In genomic region chr3:100613721-100614390, GRCh38 we compare ENCODE assay signal across 18 cellular contexts. TPM values are rescaled to one million over a fixed set of nuclear protein-coding genes. Genes with fewer than 3 reads are reported as not detected.
A peak's percentile ranks its signal among the peaks of the same experiment; 100 is the strongest.
DNase-seq lines count a peak whose midpoint lies in the region; ATAC-seq and TF ChIP-seq lines count a peak whose summit lies in the region.
"Had no signal": no experiment of that assay in that cellular context is flagged by ENCODE, and none has a peak within 500 bp of the region (broad histone marks: within the 10 kb centered on the region; RNA-seq: fewer than 3 reads in every experiment).

No MANE protein-coding gene starts in this region.

- H3K27ac ChIP-seq in right atrium auricular region: no peak overlapping the region
- H3K27ac ChIP-seq: BLaER1 treated with 17β-estradiol and CSF1 and Interleukin-3, amounts not matched to agents 10 nM and 100 nM; left lung had no signal

- H3K4me3 ChIP-seq in mucosa of descending colon (no peak overlapping the region), right atrium auricular region (no peak overlapping the region)
- H3K4me3 ChIP-seq: BLaER1 treated with 17β-estradiol and CSF1 and Interleukin-3, amounts not matched to agents 10 nM and 100 nM; left lung had no signal

- H3K4me3 Mint-ChIP-seq in mesothelial cell of epicardium: no peak overlapping the region
- H3K4me3 Mint-ChIP-seq: natural killer cell treated with Interleukin-12 subunit alpha and Interleukin-12 subunit beta and Interleukin-15 and Interleukin-18, amount 100 ng/mL, for 72 hours had no signal

- H3K36me3 Mint-ChIP-seq in mesothelial cell of epicardium: no peaks in the 10 kb centered on the region

- H3K4me1 ChIP-seq in mucosa of descending colon (ENCODE audit: low read depth) (peaks cover 10% of the 10 kb centered on the region), right atrium auricular region (no peaks in the 10 kb centered on the region)
- H3K4me1 ChIP-seq: left lung had no signal

- ATAC-seq in GM18511 (IDR thresholded peaks at IDR 0.05; ENCODE audit: unreplicated experiment) (peak; percentile 77), HG02588 (IDR thresholded peaks at IDR 0.05; ENCODE audit: unreplicated experiment) (peak; percentile 59), HG03558 (IDR thresholded peaks at IDR 0.05; ENCODE audit: extremely low read depth, unreplicated experiment) (peak; percentile 42), mucosa of descending colon (peak; percentile 86)
- ATAC-seq: left lung; natural killer cell treated with Interleukin-12 subunit alpha and Interleukin-12 subunit beta and Interleukin-15 and Interleukin-18, amount 100 ng/mL, for 72 hours; right cardiac atrium had no signal

- DNase-seq in mucosa of descending colon (no peak), right atrium auricular region (ENCODE audit: low spot score) (no peak), mesothelial cell of epicardium (ENCODE audit: low spot score in 2 of 2, unreplicated experiment in 2 of 2) (no peak), GM19240 (ENCODE audit: insufficient read length, low spot score) (no peak), NCI-H2081 treated with DMSO at 0.1 percent for 48 hours (lab: John Stamatoyannopoulos, UW) (no peak)
- DNase-seq: DND-41; left lung; MM.1S; NCI-H2171; right cardiac atrium; stimulated activated CD4-positive, alpha-beta T cell treated with anti-CD3 and anti-CD28 coated beads, Interleukin-2, amount 100 ng/mL, for 48 hours had no signal

- H3K27me3 ChIP-seq in right atrium auricular region: no peaks in the 10 kb centered on the region
- H3K27me3 ChIP-seq: BLaER1 treated with 17β-estradiol and CSF1 and Interleukin-3, amounts not matched to agents 10 nM and 100 nM; left lung had no signal

- H3K9me3 ChIP-seq in mucosa of descending colon: no peaks in the 10 kb centered on the region
- no peaks in the 10 kb centered on the region for H3K9me3 ChIP-seq in right atrium auricular region
- H3K9me3 ChIP-seq: BLaER1 treated with 17β-estradiol and CSF1 and Interleukin-3, amounts not matched to agents 10 nM and 100 nM; left lung had no signal

- TF ChIP-seq CTCF in mucosa of descending colon (IDR thresholded peaks at IDR 0.05) (no peak), right atrium auricular region (IDR thresholded peaks at IDR 0.05) (no peak), mesothelial cell of epicardium (IDR thresholded peaks at IDR 0.05; ENCODE audit: unreplicated experiment) (no peak)

- H3K27ac Mint-ChIP-seq in mesothelial cell of epicardium: no peak overlapping the region
- H3K27ac Mint-ChIP-seq: natural killer cell treated with Interleukin-12 subunit alpha and Interleukin-12 subunit beta and Interleukin-15 and Interleukin-18, amount 100 ng/mL, for 72 hours had no signal

- intact Hi-C loops in mucosa of descending colon (cut with DNase I, micrococcal nuclease): no loop called here

- H3K36me3 ChIP-seq in mucosa of descending colon (ENCODE audit: low read depth): no peaks in the 10 kb centered on the region
- no peaks in the 10 kb centered on the region for H3K36me3 ChIP-seq in right atrium auricular region
- H3K36me3 ChIP-seq: BLaER1 treated with 17β-estradiol and CSF1 and Interleukin-3, amounts not matched to agents 10 nM and 100 nM; left lung had no signal

- H3K9me3 Mint-ChIP-seq in mesothelial cell of epicardium: peaks cover 3% of the 10 kb centered on the region
- H3K9me3 Mint-ChIP-seq: natural killer cell treated with Interleukin-12 subunit alpha and Interleukin-12 subunit beta and Interleukin-15 and Interleukin-18, amount 100 ng/mL, for 72 hours had no signal

- no peaks in the 10 kb centered on the region for H3K4me1 Mint-ChIP-seq in mesothelial cell of epicardium

- H3K27me3 Mint-ChIP-seq in mesothelial cell of epicardium (ENCODE audit: low read depth): peaks cover 26% of the 10 kb centered on the region

RNA-seq across cellular contexts. Expression of gene ADGRG7, which starts 4.5 kb away (rescaled TPM):
- total RNA-seq in mucosa of descending colon (10 to 100 TPM in 2 of 3 donors, 1 to 10 TPM in 1; 9.7 to 21.7 (median 13.9) TPM), right atrium auricular region (not detected), mesothelial cell of epicardium (not detected in 3 replicates)
- total RNA-seq: activated CD8-positive, alpha-beta memory T cell treated with anti-CD3 and anti-CD28 coated beads for 36 hours; left lung; natural killer cell treated with Interleukin-12 subunit alpha and Interleukin-12 subunit beta and Interleukin-15 and Interleukin-18, amount 100 ng/mL, for 72 hours; right cardiac atrium; SK-MEL-5 had no signal

Comparison
In these comparisons a context has a peak if more than half of its experiments do, and no peak if none do; other contexts are left out.
1. RNA of gene ADGRG7, which starts 4.5 kb away (total RNA-seq): 9.7 to 21.7 TPM in mucosa of descending colon; not detected in mesothelial cell of epicardium and not detected in right atrium auricular region; every median in the first group is over 10 times any median in the second.
2. Peak in every context shown above with its lines, with median percentiles within 50 percentile points of each other: ATAC-seq.